ENCODE assay signal across 21 cellular contexts in genomic region chr18:59610546-59611140, GRCh38.
DNase-seq lines count a peak whose midpoint lies in the region; ATAC-seq and TF ChIP-seq lines count a peak whose summit lies in the region.
"Had no signal": no experiment of that assay in that cellular context is flagged by ENCODE, and none has a peak within 500 bp of the region (broad histone marks: within the 10 kb centered on the region; RNA-seq: fewer than 3 reads in every experiment).

No MANE protein-coding gene starts in this region.

- H3K27me3 ChIP-seq in Loucy (ENCODE audit: insufficient read depth, low read length, poor library complexity, severe bottlenecking) (no peaks in the 10 kb centered on the region), esophagus muscularis mucosa (no peaks in the 10 kb centered on the region)

- no peak for TF ChIP-seq CTCF in Loucy (conservative IDR thresholded peaks at IDR 0.05; ENCODE audit: low read length)
- no peak for TF ChIP-seq CTCF in esophagus muscularis mucosa (IDR thresholded peaks at IDR 0.05)

- intact Hi-C loops in esophagus muscularis mucosa (cut with DNase I) = no loop called here

- H3K4me3 ChIP-seq in Loucy (ENCODE audit: low read length, poor library complexity, severe bottlenecking) (peak overlapping the region; percentile 19), esophagus muscularis mucosa (no peak overlapping the region)

- H4K20me1 ChIP-seq in Loucy (ENCODE audit: insufficient read depth, low read length, poor library complexity, severe bottlenecking) = no peaks in the 10 kb centered on the region

- 100% methylated on average over 2 of the region's 5 CpGs for WGBS in esophagus muscularis mucosa

- H3K79me2 ChIP-seq in Loucy (ENCODE audit: insufficient read depth, low read length) = no peaks in the 10 kb centered on the region

- no peak for TF ChIP-seq EP300 in esophagus muscularis mucosa (IDR thresholded peaks at IDR 0.05)

- peak overlapping the region; percentile 55 for H3K4me2 ChIP-seq in Loucy (ENCODE audit: low read depth, low read length, poor library complexity, severe bottlenecking)
- H3K4me2 ChIP-seq: SK-N-SH had no signal

- H3K36me3 ChIP-seq in Loucy (ENCODE audit: insufficient read depth, low read length) (no peaks in the 10 kb centered on the region), esophagus muscularis mucosa (no peaks in the 10 kb centered on the region)

- H2AFZ ChIP-seq in Loucy (ENCODE audit: low read length) = peak overlapping the region; percentile 13

- no peak for ATAC-seq in GM19397 (IDR thresholded peaks at IDR 0.05; ENCODE audit: unreplicated experiment)
- no peak for ATAC-seq in GM19467 (IDR thresholded peaks at IDR 0.05; ENCODE audit: unreplicated experiment)

- DNase-seq in NCI-H2107 treated with DMSO at 0.1 percent for 48 hours (lab: John Stamatoyannopoulos, UW; ENCODE audit: unreplicated experiment) = peak; percentile 58
- no peak for DNase-seq in NCI-H2107 (lab: John Stamatoyannopoulos, UW)
- DNase-seq in esophagus muscularis mucosa (ENCODE audit: extremely low spot score) = peak; percentile 86
- peak; percentile 23 for DNase-seq in retina
- no peak for DNase-seq in NCI-H1092 treated with DMSO at 0.1 percent for 48 hours (lab: John Stamatoyannopoulos, UW)
- DNase-seq: AML-193; GF-D8; KBM-7; NCI-H1092; NCI-H1436 treated with DMSO at 0.1 percent for 48 hours; NCI-H2029 treated with DMSO at 0.1 percent for 48 hours; NCI-H2227 treated with DMSO at 0.1 percent for 48 hours; NCI-H510A; NCI-H748 treated with DMSO at 0.1 percent for 48 hours; NK-92 treated with Interleukin-12 subunit alpha and Interleukin-12 subunit beta, amount 100 ng/mL, for 24 hours; SHP77 treated with DMSO at 0.1 percent for 48 hours; SK-N-SH had no signal

- no peaks in the 10 kb centered on the region for H3K9me3 ChIP-seq in Loucy (ENCODE audit: insufficient read depth, low read depth, low read length)
- H3K9me3 ChIP-seq in esophagus muscularis mucosa = no peaks in the 10 kb centered on the region
- H3K9me3 ChIP-seq: SK-N-SH had no signal

- H3F3A ChIP-seq in Loucy (ENCODE audit: low read depth) = no peaks in the 10 kb centered on the region

- H3K9me2 ChIP-seq in Loucy (replicated peaks; ENCODE audit: low read depth, low read length) = no peaks in the 10 kb centered on the region
- H3K9me2 ChIP-seq: SK-N-SH had no signal

- TF ChIP-seq POLR2A in esophagus muscularis mucosa (IDR thresholded peaks at IDR 0.05; ENCODE audit: low read depth) = no peak

- peak overlapping the region; percentile 14 for H3K9ac ChIP-seq in Loucy (ENCODE audit: low read depth, low read length, poor library complexity, severe bottlenecking)
- H3K9ac ChIP-seq: SK-N-SH had no signal

- no peak overlapping the region for H3K27ac ChIP-seq in esophagus muscularis mucosa (replicated peaks in 1 of 4)
- H3K27ac ChIP-seq: RWPE1 had no signal

- peaks cover 28% of the 10 kb centered on the region for H3K4me1 ChIP-seq in Loucy (ENCODE audit: insufficient read depth, low read length, poor library complexity, severe bottlenecking)
- peaks cover 0 to 9% (median 2%) of the 10 kb centered on the region in 4 donors for H3K4me1 ChIP-seq in esophagus muscularis mucosa

Comparison
In these comparisons a context has a peak if more than half of its experiments do, and no peak if none do; other contexts are left out.
1. DNase-seq: peak in NCI-H2107 treated with DMSO at 0.1 percent for 48 hours (single experiment), esophagus muscularis mucosa (single experiment) and retina (single experiment); none in NCI-H2107 (single experiment) and NCI-H1092 treated with DMSO at 0.1 percent for 48 hours (single experiment).